14 cellular contexts compared by ENCODE assay signal in genomic region chr10:93180402-93181040, GRCh38.
DNase-seq lines count a peak whose midpoint lies in the region; ATAC-seq and TF ChIP-seq lines count a peak whose summit lies in the region.
"Had no signal": no experiment of that assay in that cellular context is flagged by ENCODE, and none has a peak within 500 bp of the region (broad histone marks: within the 10 kb centered on the region; RNA-seq: fewer than 3 reads in every experiment).

No MANE protein-coding gene starts in this region.

- no peaks in the 10 kb centered on the region for H3K79me2 ChIP-seq in GM23248 (ENCODE audit: insufficient read depth)

- H3K4me1 Mint-ChIP-seq in chondrocyte (ENCODE audit: low read depth) = peaks cover 3% of the 10 kb centered on the region
- H3K4me1 Mint-ChIP-seq: CD4-positive, alpha-beta memory T cell had no signal

- H3K4me3 Mint-ChIP-seq in chondrocyte (ENCODE audit: unreplicated experiment) = no peak overlapping the region
- H3K4me3 Mint-ChIP-seq: CD4-positive, alpha-beta memory T cell; T-helper 2 cell treated with Interferon-gamma antibody and Interleukin-4, amounts not matched to agents 5 μg/mL and 100 μg/mL, for 36 hours had no signal

- in situ Hi-C loops in GM23248 (cut with MboI) = no loop called here

- no peaks in the 10 kb centered on the region for H3K36me3 ChIP-seq in GM23248 (ENCODE audit: low read depth)
- H3K36me3 ChIP-seq in sigmoid colon = no peaks in the 10 kb centered on the region
- H3K36me3 ChIP-seq: cardiac muscle cell had no signal

- intact Hi-C loops in sigmoid colon (cut with DNase I) = no loop called here

- H3K36me3 Mint-ChIP-seq in chondrocyte (ENCODE audit: low read depth) = peaks cover 2% of the 10 kb centered on the region
- H3K36me3 Mint-ChIP-seq: CD4-positive, alpha-beta memory T cell had no signal

- peaks cover 4% of the 10 kb centered on the region for H3K9me3 Mint-ChIP-seq in chondrocyte (ENCODE audit: low read depth)
- H3K9me3 Mint-ChIP-seq: T-helper 2 cell treated with Interferon-gamma antibody and Interleukin-4, amounts not matched to agents 5 μg/mL and 100 μg/mL, for 36 hours had no signal

- H3K27ac ChIP-seq in GM23248 (no peak overlapping the region), sigmoid colon (peak overlapping the region in 1 of 4 donors; percentile 2)
- H3K27ac ChIP-seq: cardiac muscle cell had no signal

- H3K4me3 ChIP-seq in GM23248 = no peak overlapping the region
- H3K4me3 ChIP-seq in sigmoid colon = no peak overlapping the region
- H3K4me3 ChIP-seq: cardiac muscle cell had no signal

- peaks cover 5% of the 10 kb centered on the region for H3K27me3 Mint-ChIP-seq in chondrocyte (ENCODE audit: low read depth)

- H3K4me1 ChIP-seq in GM23248 (ENCODE audit: insufficient read depth) = peaks cover 9% of the 10 kb centered on the region
- H3K4me1 ChIP-seq in sigmoid colon = no peaks in the 10 kb centered on the region

- H3K9me3 ChIP-seq in GM23248 (ENCODE audit: low read depth) = no peaks in the 10 kb centered on the region
- H3K9me3 ChIP-seq in sigmoid colon = no peaks in the 10 kb centered on the region

- H3K27ac Mint-ChIP-seq in chondrocyte (ENCODE audit: unreplicated experiment) = peak overlapping the region; percentile 39
- H3K27ac Mint-ChIP-seq: CD4-positive, alpha-beta memory T cell; T-helper 2 cell treated with Interferon-gamma antibody and Interleukin-4, amounts not matched to agents 5 μg/mL and 100 μg/mL, for 36 hours had no signal

- no peak for TF ChIP-seq POLR2A in sigmoid colon (IDR thresholded peaks at IDR 0.05)

- 15 to 16% methylated on average over 16 of the region's 16 CpGs for WGBS in GM23248 (ENCODE audit: low coverage in 1 of 2, low lambda C conversion rate in 2 of 2, missing lambda C conversion rate in 2 of 2), 2 experiments
- 74 to 85% methylated on average over 16 of the region's 16 CpGs for WGBS in sigmoid colon, 2 donors

- no peak for TF ChIP-seq EP300 in sigmoid colon (IDR thresholded peaks at IDR 0.05)

- H2AFZ ChIP-seq in GM23248 = peak overlapping the region; percentile 77

- ATAC-seq in GM21423 (IDR thresholded peaks at IDR 0.05; ENCODE audit: unreplicated experiment) = no peak

- TF ChIP-seq CTCF in chondrocyte (IDR thresholded peaks at IDR 0.05) (no peak), sigmoid colon (IDR thresholded peaks at IDR 0.05) (no peak)

- H3F3A ChIP-seq in GM23248 (ENCODE audit: insufficient read depth) = no peaks in the 10 kb centered on the region

- no peak overlapping the region for H3K4me2 ChIP-seq in GM23248 (ENCODE audit: unreplicated experiment)

- H4K20me1 ChIP-seq in GM23248 (ENCODE audit: insufficient read depth) = no peaks in the 10 kb centered on the region

- H3K27me3 ChIP-seq in GM23248 (replicated peaks; ENCODE audit: insufficient read depth) = no peaks in the 10 kb centered on the region; the same call in 1 of the 2 replicates
- no peaks in the 10 kb centered on the region for H3K27me3 ChIP-seq in sigmoid colon
- H3K27me3 ChIP-seq: cardiac muscle cell had no signal

- DNase-seq in GM23248 (peak; percentile 59), chondrocyte (ENCODE audit: low spot score) (no peak), islet precursor cell (peak; percentile 66), sigmoid colon (peak; percentile 80), HuH-7.5 (ENCODE audit: low spot score) (no peak), cerebellar cortex (ENCODE audit: low spot score) (no peak)
- DNase-seq in activated effector memory CD4-positive, alpha-beta T cell treated with Interleukin-2 at 50 U/mL for 16 hours = no peak
- DNase-seq: activated CD4-positive, alpha-beta T cell treated with anti-CD3 and anti-CD28 coated beads, Interleukin-2, amount 50 U/mL, for 1 hour; CD4-positive, alpha-beta memory T cell; NCI-H510A; retina had no signal

- no peak overlapping the region for H3K9ac ChIP-seq in GM23248

- no peaks in the 10 kb centered on the region for H3K9me2 ChIP-seq in GM23248 (ENCODE audit: insufficient read depth)

Comparison
In these comparisons a context has a peak if more than half of its experiments do, and no peak if none do; other contexts are left out.
1. DNase-seq: peak in GM23248 (single experiment), islet precursor cell (single experiment) and sigmoid colon (single experiment); none in chondrocyte (single experiment), activated effector memory CD4-positive, alpha-beta T cell treated with Interleukin-2 at 50 U/mL for 16 hours (single experiment), HuH-7.5 (single experiment) and cerebellar cortex (single experiment).